ENCODE assay signal across 1 cellular context in the genomic region with DNA sequence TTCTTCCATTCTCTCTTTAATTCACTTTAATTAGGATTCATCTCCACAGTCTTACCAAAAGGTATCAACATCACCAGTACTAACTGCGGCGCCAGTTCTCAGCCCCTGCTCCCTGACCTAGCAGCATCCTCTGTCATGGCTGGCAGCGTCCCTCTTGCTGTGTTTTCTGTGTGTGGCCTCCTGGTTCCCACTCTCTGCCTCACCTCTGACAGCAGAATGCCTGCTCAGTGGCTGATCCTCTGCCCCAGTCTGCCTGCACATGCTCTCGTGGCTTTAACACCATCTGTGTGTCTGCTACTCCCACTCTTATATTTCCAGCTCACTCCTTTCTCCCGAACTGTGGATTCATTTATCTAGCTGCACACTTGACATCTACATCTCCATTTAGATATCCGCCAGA.
TF ChIP-seq lines count a peak whose summit lies in the region.

No MANE protein-coding gene starts in this region.

TF ChIP-seq in SK-N-SH, 30 proteins besides CTCF, POLR2A, EP300 and RAD21 (continued from another document):
- TF ChIP-seq, protein P1, sequence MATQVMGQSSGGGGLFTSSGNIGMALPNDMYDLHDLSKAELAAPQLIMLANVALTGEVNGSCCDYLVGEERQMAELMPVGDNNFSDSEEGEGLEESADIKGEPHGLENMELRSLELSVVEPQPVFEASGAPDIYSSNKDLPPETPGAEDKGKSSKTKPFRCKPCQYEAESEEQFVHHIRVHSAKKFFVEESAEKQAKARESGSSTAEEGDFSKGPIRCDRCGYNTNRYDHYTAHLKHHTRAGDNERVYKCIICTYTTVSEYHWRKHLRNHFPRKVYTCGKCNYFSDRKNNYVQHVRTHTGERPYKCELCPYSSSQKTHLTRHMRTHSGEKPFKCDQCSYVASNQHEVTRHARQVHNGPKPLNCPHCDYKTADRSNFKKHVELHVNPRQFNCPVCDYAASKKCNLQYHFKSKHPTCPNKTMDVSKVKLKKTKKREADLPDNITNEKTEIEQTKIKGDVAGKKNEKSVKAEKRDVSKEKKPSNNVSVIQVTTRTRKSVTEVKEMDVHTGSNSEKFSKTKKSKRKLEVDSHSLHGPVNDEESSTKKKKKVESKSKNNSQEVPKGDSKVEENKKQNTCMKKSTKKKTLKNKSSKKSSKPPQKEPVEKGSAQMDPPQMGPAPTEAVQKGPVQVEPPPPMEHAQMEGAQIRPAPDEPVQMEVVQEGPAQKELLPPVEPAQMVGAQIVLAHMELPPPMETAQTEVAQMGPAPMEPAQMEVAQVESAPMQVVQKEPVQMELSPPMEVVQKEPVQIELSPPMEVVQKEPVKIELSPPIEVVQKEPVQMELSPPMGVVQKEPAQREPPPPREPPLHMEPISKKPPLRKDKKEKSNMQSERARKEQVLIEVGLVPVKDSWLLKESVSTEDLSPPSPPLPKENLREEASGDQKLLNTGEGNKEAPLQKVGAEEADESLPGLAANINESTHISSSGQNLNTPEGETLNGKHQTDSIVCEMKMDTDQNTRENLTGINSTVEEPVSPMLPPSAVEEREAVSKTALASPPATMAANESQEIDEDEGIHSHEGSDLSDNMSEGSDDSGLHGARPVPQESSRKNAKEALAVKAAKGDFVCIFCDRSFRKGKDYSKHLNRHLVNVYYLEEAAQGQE (IDR thresholded peaks at IDR 0.05; ENCODE audit: low read depth, low read length), result no peak
- no peak for TF ChIP-seq SMC3 (IDR thresholded peaks at IDR 0.05; ENCODE audit: low read depth, low read length)
- TF ChIP-seq NFIC (IDR thresholded peaks at IDR 0.05; ENCODE audit: borderline replicate concordance), result no peak
